ENCODE assay signal across 8 cellular contexts in genomic region chr1:43171876-43172531, GRCh38. TPM values are rescaled to one million over a fixed set of nuclear protein-coding genes. Genes with fewer than 3 reads are reported as not detected.
DNase-seq lines count a peak whose midpoint lies in the region; ATAC-seq and TF ChIP-seq lines count a peak whose summit lies in the region.

Gene CFAP57, plus strand, starts transcription at chr1:43172330. Its CDS starts 424 bp downstream, at chr1:43172754.
A gene with protein sequence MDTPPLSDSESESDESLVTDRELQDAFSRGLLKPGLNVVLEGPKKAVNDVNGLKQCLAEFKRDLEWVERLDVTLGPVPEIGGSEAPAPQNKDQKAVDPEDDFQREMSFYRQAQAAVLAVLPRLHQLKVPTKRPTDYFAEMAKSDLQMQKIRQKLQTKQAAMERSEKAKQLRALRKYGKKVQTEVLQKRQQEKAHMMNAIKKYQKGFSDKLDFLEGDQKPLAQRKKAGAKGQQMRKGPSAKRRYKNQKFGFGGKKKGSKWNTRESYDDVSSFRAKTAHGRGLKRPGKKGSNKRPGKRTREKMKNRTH (minus strand): TSS chr1:43172290. CDS start chr1:43172118, 172 bp downstream.

- CTCF ChIA-PET in CD8-positive, alpha-beta memory T cell (lab: Charles Lee) = interaction anchor here (0.6 kb wide), 1 partner anchor 12 kb away, joined by 3 read pairs; no protein-coding TSS in a partner anchor
- CTCF ChIA-PET in activated CD4-positive, alpha-beta memory T cell treated with anti-CD3 and anti-CD28 coated beads, Interleukin-2, amount 10 ng/mL, durations not matched to agents 7 days and 5 days (lab: Charles Lee) = interaction anchor here (1.2 kb wide), 1 partner anchor 405 kb away, joined by 4 read pairs; the partner anchor contains the start of genes C1orf50 and P3H1

- POLR2A ChIA-PET in CD8-positive, alpha-beta memory T cell (lab: Charles Lee) = interaction anchor here (1.2 kb wide), 1 partner anchor 218 kb away, joined by 3 read pairs; the partner anchor contains the start of genes MED8 and SZT2
- POLR2A ChIA-PET in activated CD4-positive, alpha-beta memory T cell treated with anti-CD3 and anti-CD28 coated beads, Interleukin-2, amount 10 ng/mL, durations not matched to agents 7 days and 5 days (lab: Charles Lee) = interaction anchor here (0.8 to 0.9 kb wide), 5 partner anchors 186 to 478 kb away, joined by 3 to 6 read pairs (median 4); partner anchors contain the start of genes C1orf50, CDC20, KDM4A and P3H1

- peak; percentile 81 to 95 (median 92) for DNase-seq in CD8-positive, alpha-beta memory T cell
- DNase-seq in HL-60 (ENCODE audit: low read depth in 1 of 2, low spot score in 1 of 2) (peak; percentile 93 to 95), NCI-H82 treated with DMSO at 0.1 percent for 48 hours (lab: John Stamatoyannopoulos, UW; ENCODE audit: unreplicated experiment) (peak; percentile 84), lung microvascular endothelial cell (ENCODE audit: low read depth in 2 of 2) (peak; percentile 94 to 95)
- DNase-seq in activated CD4-positive, alpha-beta memory T cell treated with anti-CD3 and anti-CD28 coated beads, Interleukin-2, amount 10 ng/mL, durations not matched to agents 7 days and 5 days = peak; percentile 94
- peak; percentile 82 for DNase-seq in effector CD8-positive, alpha-beta T cell (lab: John Stamatoyannopoulos, UW)
- DNase-seq in stimulated activated CD4-positive, alpha-beta T cell treated with anti-CD3 and anti-CD28 coated beads, TNF-alpha, amount 100 ng/mL, for 24 hours (ENCODE audit: low read depth in 3 of 3) = peak; percentile 85 to 90 (median 89)

- H3K27ac ChIP-seq in CD8-positive, alpha-beta memory T cell (ENCODE audit: low read depth, low read length) = peak within 1 kb of the TSS; percentile 77
- peak within 1 kb of the TSS; percentile 69 for H3K27ac ChIP-seq in HL-60 (replicated peaks)

- H3K36me3 ChIP-seq in CD8-positive, alpha-beta memory T cell (ENCODE audit: insufficient read depth, low read length) = peaks cover 24% of the 10 kb centered on the region

- H3K27ac Mint-ChIP-seq in CD8-positive, alpha-beta memory T cell = peak within 1 kb of the TSS; percentile 84 to 97 (median 95)
- H3K27ac Mint-ChIP-seq in activated CD4-positive, alpha-beta memory T cell treated with anti-CD3 and anti-CD28 coated beads, Interleukin-2, amount 10 ng/mL, durations not matched to agents 7 days and 5 days = peak within 1 kb of the TSS; percentile 78

- H3K4me1 Mint-ChIP-seq in CD8-positive, alpha-beta memory T cell = peaks cover 25 to 41% (median 37%) of the 10 kb centered on the region in 3 donors
- H3K4me1 Mint-ChIP-seq in activated CD4-positive, alpha-beta memory T cell treated with anti-CD3 and anti-CD28 coated beads, Interleukin-2, amount 10 ng/mL, durations not matched to agents 7 days and 5 days = peaks cover 34% of the 10 kb centered on the region

- H3K4me1 ChIP-seq in CD8-positive, alpha-beta memory T cell (ENCODE audit: insufficient read depth, low read length) = peaks cover 19% of the 10 kb centered on the region

- H3K4me3 ChIP-seq in CD8-positive, alpha-beta memory T cell (ENCODE audit: low read length) = peak within 1 kb of the TSS; percentile 97
- peak within 1 kb of the TSS; percentile 98 for H3K4me3 ChIP-seq in HL-60 (replicated peaks; ENCODE audit: insufficient read depth, low read length)

- H3K27me3 Mint-ChIP-seq in CD8-positive, alpha-beta memory T cell = peaks cover 9 to 18% of the 10 kb centered on the region in 2 donors
- H3K27me3 Mint-ChIP-seq in activated CD4-positive, alpha-beta memory T cell treated with anti-CD3 and anti-CD28 coated beads, Interleukin-2, amount 10 ng/mL, durations not matched to agents 7 days and 5 days = peaks cover 24% of the 10 kb centered on the region

- peak within 1 kb of the TSS; percentile 92 to 100 (median 98) for H3K4me3 Mint-ChIP-seq in CD8-positive, alpha-beta memory T cell
- peak within 1 kb of the TSS; percentile 93 for H3K4me3 Mint-ChIP-seq in activated CD4-positive, alpha-beta memory T cell treated with anti-CD3 and anti-CD28 coated beads, Interleukin-2, amount 10 ng/mL, durations not matched to agents 7 days and 5 days

- H3K36me3 Mint-ChIP-seq in CD8-positive, alpha-beta memory T cell = peaks cover 8 to 43% (median 16%) of the 10 kb centered on the region in 3 donors
- peaks cover 40% of the 10 kb centered on the region for H3K36me3 Mint-ChIP-seq in activated CD4-positive, alpha-beta memory T cell treated with anti-CD3 and anti-CD28 coated beads, Interleukin-2, amount 10 ng/mL, durations not matched to agents 7 days and 5 days (ENCODE audit: low read depth)

- no peaks in the 10 kb centered on the region for H3K9me3 Mint-ChIP-seq in CD8-positive, alpha-beta memory T cell
- peaks cover 3% of the 10 kb centered on the region for H3K9me3 Mint-ChIP-seq in activated CD4-positive, alpha-beta memory T cell treated with anti-CD3 and anti-CD28 coated beads, Interleukin-2, amount 10 ng/mL, durations not matched to agents 7 days and 5 days

- peaks cover 3% of the 10 kb centered on the region for H3K27me3 ChIP-seq in CD8-positive, alpha-beta memory T cell (ENCODE audit: insufficient read depth, low read length, poor library complexity, severe bottlenecking)
- no peaks in the 10 kb centered on the region for H3K27me3 ChIP-seq in HL-60 (ENCODE audit: insufficient read depth, poor library complexity, severe bottlenecking)

- peak; percentile 86 for ATAC-seq in GM19467 (IDR thresholded peaks at IDR 0.05; ENCODE audit: unreplicated experiment)

- no peak for TF ChIP-seq CTCF in HL-60 (IDR thresholded peaks at IDR 0.05; ENCODE audit: insufficient read depth, low read length)

- no peaks in the 10 kb centered on the region for H3K9me3 ChIP-seq in CD8-positive, alpha-beta memory T cell (ENCODE audit: low read length)

RNA-seq across cellular contexts. Expression of gene CFAP57, which starts in this region (rescaled TPM):
- total RNA-seq in CD8-positive, alpha-beta memory T cell = under 1 TPM; 0.26 to 0.33 TPM
- polyA plus RNA-seq in CD8-positive, alpha-beta memory T cell = not detected
- total RNA-seq in activated CD4-positive, alpha-beta memory T cell treated with anti-CD3 and anti-CD28 coated beads, Interleukin-2, amount 10 ng/mL, durations not matched to agents 7 days and 5 days = under 1 TPM in 1 of 2 experiments, not detected in 1; 0.10 TPM
- 0.20 and 0.22 TPM in 2 replicates for total RNA-seq in lung microvascular endothelial cell

RNA-seq across cellular contexts. Expression of the second gene that starts in this region (rescaled TPM):
- total RNA-seq in CD8-positive, alpha-beta memory T cell = 100 to 1,000 TPM; 168 to 173 TPM
- 53.9 TPM for polyA plus RNA-seq in CD8-positive, alpha-beta memory T cell
- 10 to 100 TPM; 37.8 to 39.8 TPM for total RNA-seq in activated CD4-positive, alpha-beta memory T cell treated with anti-CD3 and anti-CD28 coated beads, Interleukin-2, amount 10 ng/mL, durations not matched to agents 7 days and 5 days
- total RNA-seq in lung microvascular endothelial cell = 55.4 and 65.2 TPM in 2 replicates

Comparison
In these comparisons a context has a peak if more than half of its experiments do, and no peak if none do; other contexts are left out.
1. Peak in every context shown above with its lines: DNase-seq, ATAC-seq, H3K4me3 ChIP-seq and H3K27ac ChIP-seq.